Comparison of ENCODE assay signal across 1 cellular context in the genomic region with DNA sequence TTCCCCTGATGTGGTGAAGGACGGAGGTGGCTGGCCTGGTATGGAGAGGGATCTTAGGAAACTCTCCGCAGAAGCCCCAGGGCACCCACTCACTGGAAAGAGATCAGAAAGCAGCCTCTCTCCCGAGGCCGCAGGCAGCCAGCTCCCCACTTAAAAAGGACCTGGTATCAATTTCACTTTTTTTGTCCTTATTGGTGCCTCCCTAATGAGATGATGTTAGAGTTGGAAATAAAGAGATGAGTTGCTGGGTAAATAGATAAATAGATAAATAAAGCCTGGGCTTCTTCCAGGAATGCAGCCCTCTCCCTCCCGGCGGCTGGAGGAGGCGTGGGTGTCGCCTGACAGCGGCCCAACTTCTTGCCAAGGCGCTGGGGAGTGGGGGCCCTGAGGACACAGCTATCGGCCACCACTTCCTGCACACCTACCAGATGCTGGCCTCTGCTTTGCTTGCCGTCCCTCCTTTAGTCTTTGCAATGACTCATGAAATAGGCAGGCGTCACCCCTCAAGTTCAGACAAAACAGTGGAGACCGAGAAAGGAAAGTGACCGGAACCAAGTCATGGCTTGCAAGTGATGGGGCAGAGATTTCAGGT.
TF ChIP-seq lines count a peak whose summit lies in the region.

No MANE protein-coding gene starts in this region.

TF ChIP-seq in K562, 482 proteins besides CTCF, POLR2A, EP300 and RAD21 (continued from another document and continues in another):
- TF ChIP-seq, protein P1, sequence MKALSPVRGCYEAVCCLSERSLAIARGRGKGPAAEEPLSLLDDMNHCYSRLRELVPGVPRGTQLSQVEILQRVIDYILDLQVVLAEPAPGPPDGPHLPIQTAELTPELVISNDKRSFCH (CRISPR knock-in tag; IDR thresholded peaks at IDR 0.05): no peak
- TF ChIP-seq, protein P1 (tag; IDR thresholded peaks at IDR 0.05): no peak
- TF ChIP-seq ZNF764 (CRISPR knock-in tag; IDR thresholded peaks at IDR 0.05; ENCODE audit: low read depth) (no peak), NCOA6 (IDR thresholded peaks at IDR 0.05) (no peak), ZFX (CRISPR knock-in tag; IDR thresholded peaks at IDR 0.05) (no peak), ZNF282 (CRISPR knock-in tag; IDR thresholded peaks at IDR 0.05) (no peak), PHF21A (IDR thresholded peaks at IDR 0.05; ENCODE audit: borderline replicate concordance, low read depth) (0 out of 2 replicates have a peak, but pooled peaks have one; percentile 50), STAT5B (CRISPR knock-in tag; IDR thresholded peaks at IDR 0.05) (no peak), TEAD2 (tag; IDR thresholded peaks at IDR 0.05) (no peak), ZNF23 (CRISPR knock-in tag; IDR thresholded peaks at IDR 0.05) (no peak), FOXA3 (CRISPR knock-in tag; conservative IDR thresholded peaks at IDR 0.05 in 1 of 2, IDR thresholded peaks at IDR 0.05 in 1 of 2) (no peak), GTF2F1 (IDR thresholded peaks at IDR 0.05; ENCODE audit: low read depth, low read length) (no peak), ZNF75A (CRISPR knock-in tag; IDR thresholded peaks at IDR 0.05) (no peak), POLR2G (IDR thresholded peaks at IDR 0.05; ENCODE audit: low read depth, low read length) (no peak), FOXM1 (IDR thresholded peaks at IDR 0.05; ENCODE audit: low read depth) (no peak), FOXM1 (CRISPR knock-in tag; IDR thresholded peaks at IDR 0.05; ENCODE audit: low read depth) (no peak), PHB2 (IDR thresholded peaks at IDR 0.05; ENCODE audit: low read depth) (no peak), CXXC5 (CRISPR knock-in tag; IDR thresholded peaks at IDR 0.05) (no peak), DMBX1 (CRISPR knock-in tag; IDR thresholded peaks at IDR 0.05; ENCODE audit: borderline replicate concordance) (no peak), KAT2B (IDR thresholded peaks at IDR 0.05; ENCODE audit: low read depth, low read length) (no peak), RBFOX2 (IDR thresholded peaks at IDR 0.05; ENCODE audit: low read depth, low read length) (no peak), NCOA1 (IDR thresholded peaks at IDR 0.05; ENCODE audit: low read depth) (peak; percentile 55; the same call in 1 of the 2 replicates), CBFB (CRISPR knock-in tag; IDR thresholded peaks at IDR 0.05) (no peak), FOS (IDR thresholded peaks at IDR 0.05; ENCODE audit: extremely low read depth, insufficient read length) (no peak), BRD9 (IDR thresholded peaks at IDR 0.05; ENCODE audit: low read depth, partially characterized antibody) (no peak), PML (IDR thresholded peaks at IDR 0.05; ENCODE audit: low read length) (no peak), CSDE1 (IDR thresholded peaks at IDR 0.05) (no peak), KAT8 (IDR thresholded peaks at IDR 0.05; ENCODE audit: low read depth) (no peak), ZBED1 (IDR thresholded peaks at IDR 0.05) (no peak), ZNF668 (CRISPR knock-in tag; IDR thresholded peaks at IDR 0.05) (no peak), C11orf30 (IDR thresholded peaks at IDR 0.05; ENCODE audit: low read depth) (peak; percentile 56; the same call in 1 of the 2 replicates), ZNF24 (IDR thresholded peaks at IDR 0.05) (no peak), NR2C1 (IDR thresholded peaks at IDR 0.05) (no peak), NR2C1 (tag; IDR thresholded peaks at IDR 0.05) (no peak), NRF1 (conservative IDR thresholded peaks at IDR 0.05 in 1 of 2, IDR thresholded peaks at IDR 0.05 in 1 of 2) (no peak), POLR2AphosphoS2 (IDR thresholded peaks at IDR 0.05; ENCODE audit: low read length) (no peak), ZNF778 (CRISPR knock-in tag; IDR thresholded peaks at IDR 0.05) (no peak), DNMT1 (IDR thresholded peaks at IDR 0.05) (no peak), PRPF4 (IDR thresholded peaks at IDR 0.05; ENCODE audit: insufficient read depth, low read depth, low read length, poor library complexity, severe bottlenecking) (no peak), NFYB (IDR thresholded peaks at IDR 0.05; ENCODE audit: extremely low read depth, insufficient read length) (no peak), ZNF707 (CRISPR knock-in tag; conservative IDR thresholded peaks at IDR 0.05) (no peak), ZBTB8A (IDR thresholded peaks at IDR 0.05; ENCODE audit: partially characterized antibody) (no peak), FOXJ3 (CRISPR knock-in tag; IDR thresholded peaks at IDR 0.05) (no peak), BCOR (IDR thresholded peaks at IDR 0.05) (no peak), ZNF586 (CRISPR knock-in tag; conservative IDR thresholded peaks at IDR 0.05) (no peak)
- TF ChIP-seq, protein P2, sequence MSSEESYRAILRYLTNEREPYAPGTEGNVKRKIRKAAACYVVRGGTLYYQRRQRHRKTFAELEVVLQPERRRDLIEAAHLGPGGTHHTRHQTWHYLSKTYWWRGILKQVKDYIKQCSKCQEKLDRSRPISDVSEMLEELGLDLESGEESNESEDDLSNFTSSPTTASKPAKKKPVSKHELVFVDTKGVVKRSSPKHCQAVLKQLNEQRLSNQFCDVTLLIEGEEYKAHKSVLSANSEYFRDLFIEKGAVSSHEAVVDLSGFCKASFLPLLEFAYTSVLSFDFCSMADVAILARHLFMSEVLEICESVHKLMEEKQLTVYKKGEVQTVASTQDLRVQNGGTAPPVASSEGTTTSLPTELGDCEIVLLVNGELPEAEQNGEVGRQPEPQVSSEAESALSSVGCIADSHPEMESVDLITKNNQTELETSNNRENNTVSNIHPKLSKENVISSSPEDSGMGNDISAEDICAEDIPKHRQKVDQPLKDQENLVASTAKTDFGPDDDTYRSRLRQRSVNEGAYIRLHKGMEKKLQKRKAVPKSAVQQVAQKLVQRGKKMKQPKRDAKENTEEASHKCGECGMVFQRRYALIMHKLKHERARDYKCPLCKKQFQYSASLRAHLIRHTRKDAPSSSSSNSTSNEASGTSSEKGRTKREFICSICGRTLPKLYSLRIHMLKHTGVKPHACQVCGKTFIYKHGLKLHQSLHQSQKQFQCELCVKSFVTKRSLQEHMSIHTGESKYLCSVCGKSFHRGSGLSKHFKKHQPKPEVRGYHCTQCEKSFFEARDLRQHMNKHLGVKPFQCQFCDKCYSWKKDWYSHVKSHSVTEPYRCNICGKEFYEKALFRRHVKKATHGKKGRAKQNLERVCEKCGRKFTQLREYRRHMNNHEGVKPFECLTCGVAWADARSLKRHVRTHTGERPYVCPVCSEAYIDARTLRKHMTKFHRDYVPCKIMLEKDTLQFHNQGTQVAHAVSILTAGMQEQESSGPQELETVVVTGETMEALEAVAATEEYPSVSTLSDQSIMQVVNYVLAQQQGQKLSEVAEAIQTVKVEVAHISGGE (CRISPR knock-in tag; IDR thresholded peaks at IDR 0.05): no peak
- TF ChIP-seq, protein P3, sequence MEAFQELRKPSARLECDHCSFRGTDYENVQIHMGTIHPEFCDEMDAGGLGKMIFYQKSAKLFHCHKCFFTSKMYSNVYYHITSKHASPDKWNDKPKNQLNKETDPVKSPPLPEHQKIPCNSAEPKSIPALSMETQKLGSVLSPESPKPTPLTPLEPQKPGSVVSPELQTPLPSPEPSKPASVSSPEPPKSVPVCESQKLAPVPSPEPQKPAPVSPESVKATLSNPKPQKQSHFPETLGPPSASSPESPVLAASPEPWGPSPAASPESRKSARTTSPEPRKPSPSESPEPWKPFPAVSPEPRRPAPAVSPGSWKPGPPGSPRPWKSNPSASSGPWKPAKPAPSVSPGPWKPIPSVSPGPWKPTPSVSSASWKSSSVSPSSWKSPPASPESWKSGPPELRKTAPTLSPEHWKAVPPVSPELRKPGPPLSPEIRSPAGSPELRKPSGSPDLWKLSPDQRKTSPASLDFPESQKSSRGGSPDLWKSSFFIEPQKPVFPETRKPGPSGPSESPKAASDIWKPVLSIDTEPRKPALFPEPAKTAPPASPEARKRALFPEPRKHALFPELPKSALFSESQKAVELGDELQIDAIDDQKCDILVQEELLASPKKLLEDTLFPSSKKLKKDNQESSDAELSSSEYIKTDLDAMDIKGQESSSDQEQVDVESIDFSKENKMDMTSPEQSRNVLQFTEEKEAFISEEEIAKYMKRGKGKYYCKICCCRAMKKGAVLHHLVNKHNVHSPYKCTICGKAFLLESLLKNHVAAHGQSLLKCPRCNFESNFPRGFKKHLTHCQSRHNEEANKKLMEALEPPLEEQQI (IDR thresholded peaks at IDR 0.05): no peak
- TF ChIP-seq, protein P4, sequence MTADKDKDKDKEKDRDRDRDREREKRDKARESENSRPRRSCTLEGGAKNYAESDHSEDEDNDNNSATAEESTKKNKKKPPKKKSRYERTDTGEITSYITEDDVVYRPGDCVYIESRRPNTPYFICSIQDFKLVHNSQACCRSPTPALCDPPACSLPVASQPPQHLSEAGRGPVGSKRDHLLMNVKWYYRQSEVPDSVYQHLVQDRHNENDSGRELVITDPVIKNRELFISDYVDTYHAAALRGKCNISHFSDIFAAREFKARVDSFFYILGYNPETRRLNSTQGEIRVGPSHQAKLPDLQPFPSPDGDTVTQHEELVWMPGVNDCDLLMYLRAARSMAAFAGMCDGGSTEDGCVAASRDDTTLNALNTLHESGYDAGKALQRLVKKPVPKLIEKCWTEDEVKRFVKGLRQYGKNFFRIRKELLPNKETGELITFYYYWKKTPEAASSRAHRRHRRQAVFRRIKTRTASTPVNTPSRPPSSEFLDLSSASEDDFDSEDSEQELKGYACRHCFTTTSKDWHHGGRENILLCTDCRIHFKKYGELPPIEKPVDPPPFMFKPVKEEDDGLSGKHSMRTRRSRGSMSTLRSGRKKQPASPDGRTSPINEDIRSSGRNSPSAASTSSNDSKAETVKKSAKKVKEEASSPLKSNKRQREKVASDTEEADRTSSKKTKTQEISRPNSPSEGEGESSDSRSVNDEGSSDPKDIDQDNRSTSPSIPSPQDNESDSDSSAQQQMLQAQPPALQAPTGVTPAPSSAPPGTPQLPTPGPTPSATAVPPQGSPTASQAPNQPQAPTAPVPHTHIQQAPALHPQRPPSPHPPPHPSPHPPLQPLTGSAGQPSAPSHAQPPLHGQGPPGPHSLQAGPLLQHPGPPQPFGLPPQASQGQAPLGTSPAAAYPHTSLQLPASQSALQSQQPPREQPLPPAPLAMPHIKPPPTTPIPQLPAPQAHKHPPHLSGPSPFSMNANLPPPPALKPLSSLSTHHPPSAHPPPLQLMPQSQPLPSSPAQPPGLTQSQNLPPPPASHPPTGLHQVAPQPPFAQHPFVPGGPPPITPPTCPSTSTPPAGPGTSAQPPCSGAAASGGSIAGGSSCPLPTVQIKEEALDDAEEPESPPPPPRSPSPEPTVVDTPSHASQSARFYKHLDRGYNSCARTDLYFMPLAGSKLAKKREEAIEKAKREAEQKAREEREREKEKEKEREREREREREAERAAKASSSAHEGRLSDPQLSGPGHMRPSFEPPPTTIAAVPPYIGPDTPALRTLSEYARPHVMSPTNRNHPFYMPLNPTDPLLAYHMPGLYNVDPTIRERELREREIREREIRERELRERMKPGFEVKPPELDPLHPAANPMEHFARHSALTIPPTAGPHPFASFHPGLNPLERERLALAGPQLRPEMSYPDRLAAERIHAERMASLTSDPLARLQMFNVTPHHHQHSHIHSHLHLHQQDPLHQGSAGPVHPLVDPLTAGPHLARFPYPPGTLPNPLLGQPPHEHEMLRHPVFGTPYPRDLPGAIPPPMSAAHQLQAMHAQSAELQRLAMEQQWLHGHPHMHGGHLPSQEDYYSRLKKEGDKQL (CRISPR knock-in tag; IDR thresholded peaks at IDR 0.05; ENCODE audit: borderline replicate concordance): no peak
- TF ChIP-seq, protein P5, sequence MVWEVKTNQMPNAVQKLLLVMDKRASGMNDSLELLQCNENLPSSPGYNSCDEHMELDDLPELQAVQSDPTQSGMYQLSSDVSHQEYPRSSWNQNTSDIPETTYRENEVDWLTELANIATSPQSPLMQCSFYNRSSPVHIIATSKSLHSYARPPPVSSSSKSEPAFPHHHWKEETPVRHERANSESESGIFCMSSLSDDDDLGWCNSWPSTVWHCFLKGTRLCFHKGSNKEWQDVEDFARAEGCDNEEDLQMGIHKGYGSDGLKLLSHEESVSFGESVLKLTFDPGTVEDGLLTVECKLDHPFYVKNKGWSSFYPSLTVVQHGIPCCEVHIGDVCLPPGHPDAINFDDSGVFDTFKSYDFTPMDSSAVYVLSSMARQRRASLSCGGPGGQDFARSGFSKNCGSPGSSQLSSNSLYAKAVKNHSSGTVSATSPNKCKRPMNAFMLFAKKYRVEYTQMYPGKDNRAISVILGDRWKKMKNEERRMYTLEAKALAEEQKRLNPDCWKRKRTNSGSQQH (CRISPR knock-in tag; IDR thresholded peaks at IDR 0.05): no peak
- TF ChIP-seq, protein P6, sequence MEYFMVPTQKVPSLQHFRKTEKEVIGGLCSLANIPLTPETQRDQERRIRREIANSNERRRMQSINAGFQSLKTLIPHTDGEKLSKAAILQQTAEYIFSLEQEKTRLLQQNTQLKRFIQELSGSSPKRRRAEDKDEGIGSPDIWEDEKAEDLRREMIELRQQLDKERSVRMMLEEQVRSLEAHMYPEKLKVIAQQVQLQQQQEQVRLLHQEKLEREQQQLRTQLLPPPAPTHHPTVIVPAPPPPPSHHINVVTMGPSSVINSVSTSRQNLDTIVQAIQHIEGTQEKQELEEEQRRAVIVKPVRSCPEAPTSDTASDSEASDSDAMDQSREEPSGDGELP (CRISPR knock-in tag; IDR thresholded peaks at IDR 0.05; ENCODE audit: borderline replicate concordance): peak; percentile 45; the same call in 1 of the 2 replicates
- TF ChIP-seq, protein P7, sequence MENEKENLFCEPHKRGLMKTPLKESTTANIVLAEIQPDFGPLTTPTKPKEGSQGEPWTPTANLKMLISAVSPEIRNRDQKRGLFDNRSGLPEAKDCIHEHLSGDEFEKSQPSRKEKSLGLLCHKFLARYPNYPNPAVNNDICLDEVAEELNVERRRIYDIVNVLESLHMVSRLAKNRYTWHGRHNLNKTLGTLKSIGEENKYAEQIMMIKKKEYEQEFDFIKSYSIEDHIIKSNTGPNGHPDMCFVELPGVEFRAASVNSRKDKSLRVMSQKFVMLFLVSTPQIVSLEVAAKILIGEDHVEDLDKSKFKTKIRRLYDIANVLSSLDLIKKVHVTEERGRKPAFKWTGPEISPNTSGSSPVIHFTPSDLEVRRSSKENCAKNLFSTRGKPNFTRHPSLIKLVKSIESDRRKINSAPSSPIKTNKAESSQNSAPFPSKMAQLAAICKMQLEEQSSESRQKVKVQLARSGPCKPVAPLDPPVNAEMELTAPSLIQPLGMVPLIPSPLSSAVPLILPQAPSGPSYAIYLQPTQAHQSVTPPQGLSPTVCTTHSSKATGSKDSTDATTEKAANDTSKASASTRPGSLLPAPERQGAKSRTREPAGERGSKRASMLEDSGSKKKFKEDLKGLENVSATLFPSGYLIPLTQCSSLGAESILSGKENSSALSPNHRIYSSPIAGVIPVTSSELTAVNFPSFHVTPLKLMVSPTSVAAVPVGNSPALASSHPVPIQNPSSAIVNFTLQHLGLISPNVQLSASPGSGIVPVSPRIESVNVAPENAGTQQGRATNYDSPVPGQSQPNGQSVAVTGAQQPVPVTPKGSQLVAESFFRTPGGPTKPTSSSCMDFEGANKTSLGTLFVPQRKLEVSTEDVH (IDR thresholded peaks at IDR 0.05; ENCODE audit: low read depth, partially characterized antibody): no peak
- TF ChIP-seq, protein P8, sequence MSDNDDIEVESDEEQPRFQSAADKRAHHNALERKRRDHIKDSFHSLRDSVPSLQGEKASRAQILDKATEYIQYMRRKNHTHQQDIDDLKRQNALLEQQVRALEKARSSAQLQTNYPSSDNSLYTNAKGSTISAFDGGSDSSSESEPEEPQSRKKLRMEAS (CRISPR knock-in tag; IDR thresholded peaks at IDR 0.05): no peak
